Comparison of ENCODE assay signal across 19 cellular contexts in the genomic region with DNA sequence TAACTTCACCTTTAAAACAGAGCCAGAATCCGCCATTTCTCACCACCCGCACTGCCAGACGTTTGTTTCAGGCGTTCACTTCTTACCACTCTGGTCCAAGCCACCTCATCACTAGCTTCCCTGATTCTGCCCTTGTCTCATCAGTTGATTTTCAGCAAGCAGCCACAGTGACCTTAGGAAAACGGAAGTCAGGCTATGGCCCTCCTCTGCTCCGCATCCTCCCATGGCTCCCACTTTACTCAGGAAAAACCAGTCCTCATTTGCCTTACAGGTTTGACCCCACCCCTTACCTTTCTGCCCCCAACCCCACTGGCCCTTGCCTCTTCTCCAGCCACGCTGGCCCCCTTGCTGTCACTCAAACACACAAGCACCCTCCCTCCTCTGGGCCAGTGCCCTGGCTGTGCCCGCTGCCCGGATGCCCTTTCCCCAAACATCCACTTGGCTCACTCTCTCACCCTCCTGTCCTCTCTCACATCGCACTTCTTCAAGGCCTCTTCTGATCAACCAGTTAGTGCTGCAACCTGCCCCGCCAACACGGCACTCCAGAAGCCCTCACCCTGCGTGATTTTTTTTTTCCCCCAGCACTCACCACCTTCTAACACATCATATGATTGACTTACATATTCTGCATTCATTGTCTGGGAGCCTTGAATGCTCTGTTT. TPM values are rescaled to one million over a fixed set of nuclear protein-coding genes. Genes with fewer than 3 reads are reported as not detected.
DNase-seq lines count a peak whose midpoint lies in the region; ATAC-seq and TF ChIP-seq lines count a peak whose summit lies in the region.
"Had no signal": no experiment of that assay in that cellular context is flagged by ENCODE, and none has a peak within 500 bp of the region (broad histone marks: within the 10 kb centered on the region; RNA-seq: fewer than 3 reads in every experiment).

No MANE protein-coding gene starts in this region.

- H3F3A ChIP-seq in neural progenitor cell (ENCODE audit: low read depth): peaks cover 27% of the 10 kb centered on the region

- DNase-seq in CD8-positive, alpha-beta T cell: no peak
- DNase-seq in T-cell (no peak), Right ventricle myocardium superior (no peak), neural progenitor cell (ENCODE audit: low spot score) (no peak), sciatic nerve (ENCODE audit: low spot score) (no peak)
- DNase-seq: activated CD4-positive, alpha-beta T cell treated with anti-CD3 and anti-CD28 coated beads, Interleukin-2, amount 50 U/mL, for 1 hour; activated T-cell treated with anti-CD3 and anti-CD28 coated beads, Interleukin-2, amount 50 U/mL, for 4 hours; H7; MM.1S; NCI-H2029; NCI-H524 treated with DMSO at 0.1 percent for 48 hours; OCI-M1; retina had no signal

- H3K4me3 ChIP-seq in CD8-positive, alpha-beta T cell (ENCODE audit: low read depth, low read length): no peak overlapping the region
- no peak overlapping the region for H3K4me3 ChIP-seq in neural progenitor cell
- H3K4me3 ChIP-seq: colonic mucosa, SK-N-MC had no signal

- peaks cover 84% of the 10 kb centered on the region for H3K4me1 Mint-ChIP-seq in CD8-positive, alpha-beta T cell (ENCODE audit: low read depth)
- H3K4me1 Mint-ChIP-seq in T-cell (peaks cover 78 to 90% (median 81%) of the 10 kb centered on the region in 3 donors), neural progenitor cell (peaks cover 52% of the 10 kb centered on the region)

- no peaks in the 10 kb centered on the region for H3K27me3 Mint-ChIP-seq in CD8-positive, alpha-beta T cell (ENCODE audit: low read depth)
- H3K27me3 Mint-ChIP-seq in T-cell: no peaks in the 10 kb centered on the region
- peaks cover 8% of the 10 kb centered on the region for H3K27me3 Mint-ChIP-seq in neural progenitor cell (ENCODE audit: insufficient read depth, low read depth)

- H3K4me1 ChIP-seq in CD8-positive, alpha-beta T cell (ENCODE audit: insufficient read depth, low read length): peaks cover 87% of the 10 kb centered on the region
- peaks cover 22% of the 10 kb centered on the region for H3K4me1 ChIP-seq in neural progenitor cell
- H3K4me1 ChIP-seq: colonic mucosa had no signal

- H3K9me3 ChIP-seq in CD8-positive, alpha-beta T cell (ENCODE audit: low read length): no peaks in the 10 kb centered on the region
- H3K9me3 ChIP-seq in neural progenitor cell (ENCODE audit: low read depth): no peaks in the 10 kb centered on the region
- H3K9me3 ChIP-seq: colonic mucosa had no signal

- CTCF ChIA-PET in CD8-positive, alpha-beta T cell (lab: Charles Lee): interaction anchor here (0.6 kb wide), 1 partner anchor 13 kb away, joined by 3 read pairs; no protein-coding TSS in a partner anchor
- CTCF ChIA-PET in T-cell (lab: Charles Lee): no interaction called here

- H4K20me1 ChIP-seq in neural progenitor cell (ENCODE audit: low read depth): peaks cover 37% of the 10 kb centered on the region

- no peak overlapping the region for H2AFZ ChIP-seq in neural progenitor cell (replicated peaks)

- peaks cover 54% of the 10 kb centered on the region for H3K36me3 Mint-ChIP-seq in CD8-positive, alpha-beta T cell
- H3K36me3 Mint-ChIP-seq in T-cell (peaks cover 4% of the 10 kb centered on the region), neural progenitor cell (peaks cover 3% of the 10 kb centered on the region)

- intact Hi-C loops in CD8-positive, alpha-beta T cell (cut with DNase I, micrococcal nuclease): no loop called here
- intact Hi-C loops in Right ventricle myocardium superior (cut with DNase I): no loop called here
- intact Hi-C loops in sciatic nerve (cut with DNase I): no loop called here

- POLR2A ChIA-PET in CD8-positive, alpha-beta T cell (lab: Charles Lee): no interaction called here
- POLR2A ChIA-PET in T-cell (lab: Charles Lee): no interaction called here

- ATAC-seq in CD8-positive, alpha-beta T cell: no peak
- ATAC-seq in T-cell (replicated peaks in 1 of 4) (no peak), Right ventricle myocardium superior (ENCODE audit: poor library complexity) (peak; percentile 73), HG02798 (IDR thresholded peaks at IDR 0.05; ENCODE audit: poor library complexity, unreplicated experiment) (no peak), sciatic nerve (no peak), HG03469 (IDR thresholded peaks at IDR 0.05; ENCODE audit: unreplicated experiment) (no peak)
- ATAC-seq: activated T-cell treated with anti-CD3 and anti-CD28 coated beads, Interleukin-2, amount 50 U/mL, for 4 hours had no signal

- peak overlapping the region; percentile 26 for H3K4me3 Mint-ChIP-seq in CD8-positive, alpha-beta T cell
- H3K4me3 Mint-ChIP-seq in T-cell (no peak overlapping the region), neural progenitor cell (no peak overlapping the region)
- H3K4me3 Mint-ChIP-seq: activated T-cell treated with anti-CD3 and anti-CD28 coated beads, Interleukin-2, amount 50 U/mL, for 4 hours had no signal

- H3K36me3 ChIP-seq in CD8-positive, alpha-beta T cell (ENCODE audit: insufficient read depth, low read length): no peaks in the 10 kb centered on the region
- H3K36me3 ChIP-seq in neural progenitor cell: no peaks in the 10 kb centered on the region
- H3K36me3 ChIP-seq: colonic mucosa had no signal

- no peak overlapping the region for H3K4me2 ChIP-seq in neural progenitor cell

- H3K27ac Mint-ChIP-seq in CD8-positive, alpha-beta T cell: peak overlapping the region; percentile 87
- H3K27ac Mint-ChIP-seq in T-cell: peak overlapping the region; percentile 12 to 59
- H3K27ac Mint-ChIP-seq in neural progenitor cell: peak overlapping the region; percentile 87

- TF ChIP-seq CTCF in CD8-positive, alpha-beta T cell (IDR thresholded peaks at IDR 0.05): no peak
- TF ChIP-seq CTCF in neural progenitor cell (IDR thresholded peaks at IDR 0.05): no peak

- H3K9me3 Mint-ChIP-seq in CD8-positive, alpha-beta T cell: no peaks in the 10 kb centered on the region
- H3K9me3 Mint-ChIP-seq in T-cell (no peaks in the 10 kb centered on the region), neural progenitor cell (no peaks in the 10 kb centered on the region)
- H3K9me3 Mint-ChIP-seq: activated T-cell treated with anti-CD3 and anti-CD28 coated beads, Interleukin-2, amount 50 U/mL, for 4 hours had no signal

- H3K79me2 ChIP-seq in neural progenitor cell (ENCODE audit: low read depth): peaks cover 40% of the 10 kb centered on the region

- no peaks in the 10 kb centered on the region for H3K27me3 ChIP-seq in CD8-positive, alpha-beta T cell (ENCODE audit: insufficient read depth, low read length)
- no peaks in the 10 kb centered on the region for H3K27me3 ChIP-seq in neural progenitor cell
- H3K27me3 ChIP-seq: colonic mucosa had no signal

- no peak overlapping the region for H3K9ac ChIP-seq in neural progenitor cell

- H3K27ac ChIP-seq in CD8-positive, alpha-beta T cell (ENCODE audit: low read depth, low read length): no peak overlapping the region
- H3K27ac ChIP-seq in neural progenitor cell: no peak overlapping the region
- H3K27ac ChIP-seq: colonic mucosa, epithelial cell of prostate, SK-N-MC had no signal

RNA-seq across cellular contexts. Expression of a gene that starts 18.9 kb away (rescaled TPM):
- total RNA-seq in CD8-positive, alpha-beta T cell: 10 to 100 TPM; 24.3 to 26.3 TPM
- 10 to 100 TPM; 30.3 to 42.1 (median 38.0) TPM for total RNA-seq in T-cell
- 30.1 TPM for total RNA-seq in Right ventricle myocardium superior
- 31.7 and 59.5 TPM in 2 replicates for total RNA-seq in neural progenitor cell (ENCODE audit: low replicate concordance)
- 26.6 TPM for total RNA-seq in sciatic nerve

RNA-seq across cellular contexts. Expression of a gene that starts 46.8 kb away (rescaled TPM):
- total RNA-seq in CD8-positive, alpha-beta T cell: not detected
- total RNA-seq in T-cell (not detected), Right ventricle myocardium superior (0.65 TPM), neural progenitor cell (ENCODE audit: low replicate concordance) (0.53 TPM in 1 of 2 replicates, not detected in the other), sciatic nerve (0.76 TPM)
- total RNA-seq: activated T-cell treated with anti-CD3 and anti-CD28 coated beads, Interleukin-2, amount 50 U/mL, for 4 hours had no signal

RNA-seq across cellular contexts. Expression of a gene that starts 50.8 kb away (rescaled TPM):
- total RNA-seq in CD8-positive, alpha-beta T cell: not detected
- total RNA-seq in T-cell (not detected), Right ventricle myocardium superior (not detected), neural progenitor cell (ENCODE audit: low replicate concordance) (1.1 and 1.6 TPM in 2 replicates), sciatic nerve (not detected)
- total RNA-seq: activated T-cell treated with anti-CD3 and anti-CD28 coated beads, Interleukin-2, amount 50 U/mL, for 4 hours; H7; lung microvascular endothelial cell had no signal

RNA-seq across cellular contexts. Expression of a gene that starts 58.7 kb away (rescaled TPM):
- 100 to 1,000 TPM; 138 to 142 TPM for total RNA-seq in CD8-positive, alpha-beta T cell
- total RNA-seq in T-cell (10 to 100 TPM; 63.0 to 91.8 (median 75.2) TPM), Right ventricle myocardium superior (23.9 TPM), neural progenitor cell (ENCODE audit: low replicate concordance) (22.2 and 26.2 TPM in 2 replicates), sciatic nerve (28.0 TPM)

Comparison
In these comparisons a context has a peak if more than half of its experiments do, and no peak if none do; other contexts are left out.
1. H3K27ac Mint-ChIP-seq: peak in every context shown above with its lines; median percentile 87 in CD8-positive, alpha-beta T cell; 87 in neural progenitor cell; 36 in T-cell.